20 cellular contexts compared by ENCODE assay signal in the genomic region with DNA sequence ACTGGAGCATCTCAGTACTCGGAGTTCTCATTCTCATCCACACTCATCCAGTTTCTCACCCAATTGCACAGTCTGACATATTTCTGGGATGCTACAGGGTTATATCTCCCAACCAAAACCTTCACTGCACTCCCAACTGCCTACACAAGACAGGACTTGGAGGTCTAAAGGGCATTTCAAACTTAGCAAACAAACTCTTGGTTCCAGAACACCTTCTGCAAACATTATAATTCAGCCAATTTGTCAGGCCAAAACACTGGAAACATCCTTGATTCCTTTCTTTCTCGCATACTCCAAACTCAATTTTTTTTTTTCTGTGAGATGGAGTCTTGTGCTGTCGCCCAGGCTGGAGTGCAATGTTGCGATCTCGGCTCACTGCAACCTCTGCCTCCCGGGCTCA. TPM values are rescaled to one million over a fixed set of nuclear protein-coding genes. Genes with fewer than 3 reads are reported as not detected.
DNase-seq lines count a peak whose midpoint lies in the region; ATAC-seq lines count a peak whose summit lies in the region.
"Had no signal": no experiment of that assay in that cellular context is flagged by ENCODE, and none has a peak within 500 bp of the region (broad histone marks: within the 10 kb centered on the region; RNA-seq: fewer than 3 reads in every experiment).

No MANE protein-coding gene starts in this region.

- H3K9me3 Mint-ChIP-seq in T-helper 1 cell treated with Interleukin-12 subunit alpha and Interleukin-12 subunit beta and Interleukin-4 antibody, amounts not matched to agents 30 μg/mL and 1 μg/mL, for 36 hours = no peaks in the 10 kb centered on the region
- H3K9me3 Mint-ChIP-seq in activated naive CD8-positive, alpha-beta T cell treated with anti-CD3 and anti-CD28 coated beads for 36 hours = no peaks in the 10 kb centered on the region
- peaks cover 5% of the 10 kb centered on the region for H3K9me3 Mint-ChIP-seq in natural killer cell treated with Interleukin-12 subunit alpha and Interleukin-12 subunit beta and Interleukin-15 and Interleukin-18, amount 100 ng/mL, for 72 hours
- H3K9me3 Mint-ChIP-seq: WTC11 had no signal

- H3K4me1 Mint-ChIP-seq in T-helper 1 cell treated with Interleukin-12 subunit alpha and Interleukin-12 subunit beta and Interleukin-4 antibody, amounts not matched to agents 30 μg/mL and 1 μg/mL, for 36 hours (ENCODE audit: low read depth) = peaks cover 81% of the 10 kb centered on the region
- peaks cover 87% of the 10 kb centered on the region for H3K4me1 Mint-ChIP-seq in activated naive CD8-positive, alpha-beta T cell treated with anti-CD3 and anti-CD28 coated beads for 36 hours
- H3K4me1 Mint-ChIP-seq in natural killer cell treated with Interleukin-12 subunit alpha and Interleukin-12 subunit beta and Interleukin-15 and Interleukin-18, amount 100 ng/mL, for 72 hours (ENCODE audit: low read depth in 2 of 2) = peaks cover 67 to 78% of the 10 kb centered on the region in 2 donors

- intact Hi-C loops in left cardiac atrium (cut with DNase I) = no loop called here

- no peaks in the 10 kb centered on the region for H3K9me3 ChIP-seq in KOPT-K1 (ENCODE audit: insufficient read depth, low read length, poor library complexity, severe bottlenecking)
- H3K9me3 ChIP-seq: heart left ventricle, neutrophil, thoracic aorta had no signal

- H3K36me3 ChIP-seq in KOPT-K1 (ENCODE audit: insufficient read depth, low read length) = peaks cover 11% of the 10 kb centered on the region
- H3K36me3 ChIP-seq: heart left ventricle, neutrophil, thoracic aorta had no signal

- peaks cover 78% of the 10 kb centered on the region for H3K36me3 Mint-ChIP-seq in T-helper 1 cell treated with Interleukin-12 subunit alpha and Interleukin-12 subunit beta and Interleukin-4 antibody, amounts not matched to agents 30 μg/mL and 1 μg/mL, for 36 hours (ENCODE audit: low read depth)
- H3K36me3 Mint-ChIP-seq in activated naive CD8-positive, alpha-beta T cell treated with anti-CD3 and anti-CD28 coated beads for 36 hours = peaks cover 80% of the 10 kb centered on the region
- H3K36me3 Mint-ChIP-seq in natural killer cell treated with Interleukin-12 subunit alpha and Interleukin-12 subunit beta and Interleukin-15 and Interleukin-18, amount 100 ng/mL, for 72 hours = peaks cover 15% of the 10 kb centered on the region
- H3K36me3 Mint-ChIP-seq: WTC11 had no signal

- peak overlapping the region; percentile 76 for H3K4me3 Mint-ChIP-seq in T-helper 1 cell treated with Interleukin-12 subunit alpha and Interleukin-12 subunit beta and Interleukin-4 antibody, amounts not matched to agents 30 μg/mL and 1 μg/mL, for 36 hours
- H3K4me3 Mint-ChIP-seq in activated naive CD8-positive, alpha-beta T cell treated with anti-CD3 and anti-CD28 coated beads for 36 hours = peak overlapping the region; percentile 67
- peak overlapping the region; percentile 76 for H3K4me3 Mint-ChIP-seq in natural killer cell treated with Interleukin-12 subunit alpha and Interleukin-12 subunit beta and Interleukin-15 and Interleukin-18, amount 100 ng/mL, for 72 hours
- H3K4me3 Mint-ChIP-seq: WTC11 had no signal

- peak overlapping the region; percentile 69 for H3K27ac ChIP-seq in KOPT-K1 (ENCODE audit: low read depth, low read length, poor library complexity, severe bottlenecking)
- H3K27ac ChIP-seq: epithelial cell of prostate, neutrophil, thoracic aorta had no signal

- DNase-seq in T-helper 1 cell = no peak
- no peak for DNase-seq in activated naive CD8-positive, alpha-beta T cell treated with anti-CD3 and anti-CD28 coated beads for 36 hours
- DNase-seq in natural killer cell treated with Interleukin-12 subunit alpha and Interleukin-12 subunit beta and Interleukin-15 and Interleukin-18, amount 100 ng/mL, for 72 hours (ENCODE audit: low spot score) = no peak
- DNase-seq in NCI-H2196 (lab: John Stamatoyannopoulos, UW; ENCODE audit: unreplicated experiment) = no peak
- DNase-seq in left cardiac atrium = no peak
- DNase-seq: Calu3, cerebellar nuclear complex, heart left ventricle, IMR-90, NCI-H1694, NCI-H69 had no signal

- no peak for ATAC-seq in natural killer cell treated with Interleukin-12 subunit alpha and Interleukin-12 subunit beta and Interleukin-15 and Interleukin-18, amount 100 ng/mL, for 72 hours
- ATAC-seq in HG03135 (IDR thresholded peaks at IDR 0.05; ENCODE audit: unreplicated experiment) = no peak
- no peak for ATAC-seq in left cardiac atrium
- ATAC-seq: heart left ventricle, Right ventricle myocardium inferior, WTC11 had no signal

- peak overlapping the region; percentile 95 for H3K27ac Mint-ChIP-seq in T-helper 1 cell treated with Interleukin-12 subunit alpha and Interleukin-12 subunit beta and Interleukin-4 antibody, amounts not matched to agents 30 μg/mL and 1 μg/mL, for 36 hours
- H3K27ac Mint-ChIP-seq in activated naive CD8-positive, alpha-beta T cell treated with anti-CD3 and anti-CD28 coated beads for 36 hours = peak overlapping the region; percentile 94
- peak overlapping the region; percentile 83 to 95 for H3K27ac Mint-ChIP-seq in natural killer cell treated with Interleukin-12 subunit alpha and Interleukin-12 subunit beta and Interleukin-15 and Interleukin-18, amount 100 ng/mL, for 72 hours

- H3K27me3 Mint-ChIP-seq in T-helper 1 cell treated with Interleukin-12 subunit alpha and Interleukin-12 subunit beta and Interleukin-4 antibody, amounts not matched to agents 30 μg/mL and 1 μg/mL, for 36 hours (ENCODE audit: low read depth) = no peaks in the 10 kb centered on the region
- no peaks in the 10 kb centered on the region for H3K27me3 Mint-ChIP-seq in activated naive CD8-positive, alpha-beta T cell treated with anti-CD3 and anti-CD28 coated beads for 36 hours
- H3K27me3 Mint-ChIP-seq in natural killer cell treated with Interleukin-12 subunit alpha and Interleukin-12 subunit beta and Interleukin-15 and Interleukin-18, amount 100 ng/mL, for 72 hours = no peaks in the 10 kb centered on the region

RNA-seq across cellular contexts. Expression of a gene that starts 7.9 kb away (rescaled TPM):
- total RNA-seq in activated naive CD8-positive, alpha-beta T cell treated with anti-CD3 and anti-CD28 coated beads for 36 hours = 10 to 100 TPM; 39.8 to 41.6 TPM
- 10 to 100 TPM; 52.1 to 86.2 TPM for total RNA-seq in natural killer cell treated with Interleukin-12 subunit alpha and Interleukin-12 subunit beta and Interleukin-15 and Interleukin-18, amount 100 ng/mL, for 72 hours
- under 1 TPM; 0.91 to 0.94 TPM for total RNA-seq in left cardiac atrium
- total RNA-seq: Calu3, IMR-90 had no signal

RNA-seq across cellular contexts. Expression of a gene that starts 59.6 kb away (rescaled TPM):
- total RNA-seq in activated naive CD8-positive, alpha-beta T cell treated with anti-CD3 and anti-CD28 coated beads for 36 hours = 10 to 100 TPM; 13.5 to 13.7 TPM
- 10 to 100 TPM in 1 of 2 donors, 1 to 10 TPM in 1; 3.8 to 13.4 TPM for total RNA-seq in natural killer cell treated with Interleukin-12 subunit alpha and Interleukin-12 subunit beta and Interleukin-15 and Interleukin-18, amount 100 ng/mL, for 72 hours
- 1 to 10 TPM; 4.8 to 7.7 TPM for total RNA-seq in left cardiac atrium
- total RNA-seq: A172, Calu3, IMR-90 had no signal

Comparison
In these comparisons a context has a peak if more than half of its experiments do, and no peak if none do; other contexts are left out.
1. RNA of a gene that starts 7.9 kb away (total RNA-seq): 52.1 to 86.2 TPM in natural killer cell treated with Interleukin-12 subunit alpha and Interleukin-12 subunit beta and Interleukin-15 and Interleukin-18, amount 100 ng/mL, for 72 hours and 39.8 to 41.6 TPM in activated naive CD8-positive, alpha-beta T cell treated with anti-CD3 and anti-CD28 coated beads for 36 hours; 0.91 to 0.94 TPM in left cardiac atrium; every median in the first group is over 10 times any median in the second.
2. Peak in every context shown above with its lines, with median percentiles within 50 percentile points of each other: H3K27ac Mint-ChIP-seq and H3K4me3 Mint-ChIP-seq.